In genomic region chr9:8401961-8402701, GRCh38 we compare ENCODE assay signal across 1 cellular context.
TF ChIP-seq lines count a peak whose summit lies in the region.

No MANE protein-coding gene starts in this region.

TF ChIP-seq in WTC11, 78 proteins besides CTCF, POLR2A, EP300 and RAD21 (continued from another document):
- TF ChIP-seq IRF1 (CRISPR knock-in tag; IDR thresholded peaks at IDR 0.05), result no peak
- TF ChIP-seq MXD4 (CRISPR knock-in tag; IDR thresholded peaks at IDR 0.05; ENCODE audit: borderline replicate concordance), result no peak
- TF ChIP-seq ZNF317 (CRISPR knock-in tag; IDR thresholded peaks at IDR 0.05; ENCODE audit: borderline replicate concordance, low read depth), result no peak
- TF ChIP-seq ZSCAN18 (CRISPR knock-in tag; IDR thresholded peaks at IDR 0.05), result no peak
- no peak for TF ChIP-seq SP1 (CRISPR knock-in tag; conservative IDR thresholded peaks at IDR 0.05)
- no peak for TF ChIP-seq KAT7 (CRISPR knock-in tag; IDR thresholded peaks at IDR 0.05; ENCODE audit: borderline replicate concordance)
- TF ChIP-seq NR3C1 (CRISPR knock-in tag; conservative IDR thresholded peaks at IDR 0.05; ENCODE audit: low read depth), result no peak
- no peak for TF ChIP-seq ZBTB21 (CRISPR knock-in tag; IDR thresholded peaks at IDR 0.05; ENCODE audit: borderline replicate concordance)
- TF ChIP-seq JUN (CRISPR knock-in tag; IDR thresholded peaks at IDR 0.05), result no peak
- no peak for TF ChIP-seq CDX4 (CRISPR knock-in tag; IDR thresholded peaks at IDR 0.05; ENCODE audit: borderline replicate concordance)
- no peak for TF ChIP-seq AFF4 (CRISPR knock-in tag; IDR thresholded peaks at IDR 0.05; ENCODE audit: borderline replicate concordance)
- TF ChIP-seq ZNF396 (CRISPR knock-in tag; IDR thresholded peaks at IDR 0.05; ENCODE audit: borderline replicate concordance), result no peak
